ENCODE assay signal across 1 cellular context in genomic region chr16:733382-734207, GRCh38.
A peak's percentile ranks its signal among the peaks of the same experiment; 100 is the strongest.
TF ChIP-seq lines count a peak whose summit lies in the region.

No MANE protein-coding gene starts in this region.

TF ChIP-seq in A549, 52 proteins besides CTCF, POLR2A, EP300 and RAD21:
- TF ChIP-seq TP53 (CRISPR knock-in tag; IDR thresholded peaks at IDR 0.05), result no peak
- TF ChIP-seq, protein P1, sequence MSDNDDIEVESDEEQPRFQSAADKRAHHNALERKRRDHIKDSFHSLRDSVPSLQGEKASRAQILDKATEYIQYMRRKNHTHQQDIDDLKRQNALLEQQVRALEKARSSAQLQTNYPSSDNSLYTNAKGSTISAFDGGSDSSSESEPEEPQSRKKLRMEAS (IDR thresholded peaks at IDR 0.05), result 0 out of 2 replicates have a peak, but pooled peaks have one; percentile 35
TF ChIP-seq in A549: peak in this region for 1.
